In the genomic region with DNA sequence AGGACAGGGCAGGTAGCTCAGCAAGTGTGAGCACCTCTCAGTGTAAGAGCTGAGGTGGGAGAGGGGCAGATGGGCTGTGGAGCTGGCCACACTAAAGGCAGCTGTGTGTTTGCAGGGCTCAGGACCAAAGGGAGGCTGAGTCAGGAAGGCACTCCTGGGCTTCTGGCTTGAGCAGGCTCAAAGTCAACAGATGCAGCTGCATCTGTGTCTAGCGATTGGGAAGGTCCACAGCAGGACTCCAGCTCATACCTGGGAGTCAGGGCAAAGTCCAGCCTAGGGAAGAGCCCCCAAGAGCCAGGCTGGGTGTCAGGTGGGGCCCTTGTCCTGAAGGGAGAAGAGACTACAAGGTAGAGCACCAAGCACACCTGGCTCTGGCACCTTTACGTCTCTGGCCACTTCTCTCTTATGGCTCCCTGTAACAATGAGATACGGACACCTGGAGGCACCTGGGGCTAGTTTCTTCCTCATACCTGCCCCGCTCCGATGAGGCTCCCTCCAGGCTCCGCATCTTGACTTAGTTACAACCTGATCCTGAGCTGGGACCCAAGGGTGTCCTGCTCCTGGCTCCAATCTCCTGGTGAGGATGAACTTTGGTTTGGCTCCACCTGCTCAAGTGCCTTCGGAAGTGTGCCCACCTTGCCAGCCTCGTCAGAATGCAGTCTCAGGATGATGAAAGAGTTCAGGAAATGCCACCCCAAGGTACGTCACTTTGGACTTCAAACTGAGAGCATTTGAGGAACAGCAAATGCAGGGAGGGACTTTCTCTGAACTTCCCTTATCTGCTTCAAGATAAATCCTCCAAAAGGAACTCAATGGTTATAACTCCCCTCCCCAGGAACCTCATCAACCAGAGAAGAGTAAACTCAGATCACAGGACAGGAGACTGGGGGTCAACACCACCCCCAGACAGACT, we compare ENCODE assay signal across 12 cellular contexts. TPM values are rescaled to one million over a fixed set of nuclear protein-coding genes. Genes with fewer than 3 reads are reported as not detected.
DNase-seq lines count a peak whose midpoint lies in the region; ATAC-seq and TF ChIP-seq lines count a peak whose summit lies in the region.
"Had no signal": no experiment of that assay in that cellular context is flagged by ENCODE, and none has a peak within 500 bp of the region (broad histone marks: within the 10 kb centered on the region; RNA-seq: fewer than 3 reads in every experiment).

No MANE protein-coding gene starts in this region.

- H3K9me3 ChIP-seq in Caco-2, result no peaks in the 10 kb centered on the region
- H3K9me3 ChIP-seq in testis, result no peaks in the 10 kb centered on the region

- intact Hi-C loops in Caco-2 (cut with micrococcal nuclease; ENCODE audit: unreplicated experiment), result loop anchor here (1.0 to 2.0 kb wide), 5 partner anchors 19 to 73 kb away; no protein-coding TSS in a partner anchor
- intact Hi-C loops in activated B cell treated with CpG ODN at 0.5 μM for 24 hours (cut with micrococcal nuclease), result no loop called here
- intact Hi-C loops in testis (cut with DNase I; ENCODE audit: low total_unique reads), result no loop called here

- H3K36me3 ChIP-seq in Caco-2 (ENCODE audit: control insufficient read depth, insufficient read depth, low read length), result no peaks in the 10 kb centered on the region
- no peaks in the 10 kb centered on the region for H3K36me3 ChIP-seq in testis (ENCODE audit: low read depth, missing control alignments)

- H3K4me3 Mint-ChIP-seq in Caco-2 (ENCODE audit: unreplicated experiment), result peak overlapping the region; percentile 78
- peak overlapping the region; percentile 5 for H3K4me3 Mint-ChIP-seq in activated B cell treated with CpG ODN at 0.5 μM for 24 hours
- H3K4me3 Mint-ChIP-seq in naive B cell, result peak overlapping the region in 2 of 8 donors; percentile 25 to 45
- H3K4me3 Mint-ChIP-seq in activated CD4-positive, alpha-beta T cell treated with anti-CD3 and anti-CD28 coated beads, Interleukin-2, amount 10 ng/mL, durations not matched to agents 7 days and 5 days, result no peak overlapping the region

- BruUV-seq in Caco-2 (replicated peaks; lab: Mats Ljungman, UMichigan), result TSS peak; percentile 84

- no peaks in the 10 kb centered on the region for H3K27me3 Mint-ChIP-seq in Caco-2 (ENCODE audit: insufficient read depth, unreplicated experiment)
- no peaks in the 10 kb centered on the region for H3K27me3 Mint-ChIP-seq in activated B cell treated with CpG ODN at 0.5 μM for 24 hours
- no peaks in the 10 kb centered on the region for H3K27me3 Mint-ChIP-seq in naive B cell
- H3K27me3 Mint-ChIP-seq in activated CD4-positive, alpha-beta T cell treated with anti-CD3 and anti-CD28 coated beads, Interleukin-2, amount 10 ng/mL, durations not matched to agents 7 days and 5 days, result no peaks in the 10 kb centered on the region

- H3K4me1 Mint-ChIP-seq in Caco-2 (ENCODE audit: low read depth, unreplicated experiment) (peaks cover 48% of the 10 kb centered on the region), activated B cell treated with CpG ODN at 0.5 μM for 24 hours (peaks cover 21% of the 10 kb centered on the region), naive B cell (peaks cover 16 to 32% (median 29%) of the 10 kb centered on the region in 3 donors)
- H3K4me1 Mint-ChIP-seq in activated CD4-positive, alpha-beta T cell treated with anti-CD3 and anti-CD28 coated beads, Interleukin-2, amount 10 ng/mL, durations not matched to agents 7 days and 5 days, result no peaks in the 10 kb centered on the region

- no peaks in the 10 kb centered on the region for H3K27me3 ChIP-seq in Caco-2 (replicated peaks; ENCODE audit: control insufficient read depth, insufficient read depth, low read length)
- H3K27me3 ChIP-seq in testis, result no peaks in the 10 kb centered on the region

- POLR2A ChIA-PET in Caco-2 (lab: Charles Lee), result interaction anchor here (0.7 to 1.4 kb wide), 5 partner anchors 13 to 29 kb away, joined by 3 to 6 read pairs (median 5); a partner anchor contains a TSS
- POLR2A ChIA-PET in activated B cell treated with CpG ODN at 0.5 μM for 24 hours (lab: Charles Lee), result interaction anchor here (0.8 to 1.7 kb wide), 3 partner anchors 28 to 57 kb away, joined by 5 to 8 read pairs (median 5); no protein-coding TSS in a partner anchor
- POLR2A ChIA-PET in activated CD4-positive, alpha-beta T cell treated with anti-CD3 and anti-CD28 coated beads, Interleukin-2, amount 10 ng/mL, durations not matched to agents 7 days and 5 days (lab: Charles Lee), result no interaction called here

- no peak overlapping the region for H3K27ac ChIP-seq in testis

- no peak for TF ChIP-seq POLR2A in testis (IDR thresholded peaks at IDR 0.05)

- peak; percentile 77 to 87 for DNase-seq in Caco-2
- peak; percentile 7 for DNase-seq in NCI-H146 treated with DMSO at 0.1 percent for 48 hours (lab: John Stamatoyannopoulos, UW; ENCODE audit: unreplicated experiment)
- DNase-seq in activated B cell treated with CpG ODN at 0.5 μM for 24 hours, result no peak
- DNase-seq in naive B cell, result peak; percentile 45
- no peak for DNase-seq in activated CD4-positive, alpha-beta T cell treated with anti-CD3 and anti-CD28 coated beads, Interleukin-2, amount 10 ng/mL, durations not matched to agents 7 days and 5 days
- no peak for DNase-seq in T1000 (lab: John Stamatoyannopoulos, UW)
- no peak for DNase-seq in testis
- DNase-seq: activated effector memory CD4-positive, alpha-beta T cell treated with anti-CD3 and anti-CD28 coated beads, Interleukin-2, amount 50 U/mL, for 16 hours; anterior cingulate cortex; NCI-H1092; RPMI8226 had no signal

- H3K9me3 Mint-ChIP-seq in Caco-2 (ENCODE audit: unreplicated experiment) (no peaks in the 10 kb centered on the region), activated B cell treated with CpG ODN at 0.5 μM for 24 hours (no peaks in the 10 kb centered on the region), naive B cell (peaks cover 0 to 2% (median 0%) of the 10 kb centered on the region in 7 donors)
- no peaks in the 10 kb centered on the region for H3K9me3 Mint-ChIP-seq in activated CD4-positive, alpha-beta T cell treated with anti-CD3 and anti-CD28 coated beads, Interleukin-2, amount 10 ng/mL, durations not matched to agents 7 days and 5 days

- ATAC-seq in activated B cell treated with CpG ODN at 0.5 μM for 24 hours (ENCODE audit: low read depth) (peak; percentile 64), naive B cell (ENCODE audit: low read depth in 2 of 2) (peak; percentile 96), GM19467 (IDR thresholded peaks at IDR 0.05; ENCODE audit: unreplicated experiment) (no peak)

- TF ChIP-seq CTCF in Caco-2 (IDR thresholded peaks at IDR 0.05; ENCODE audit: insufficient read depth in 1 of 2, low read depth in 1 of 2, low read length in 1 of 2, severe bottlenecking in 1 of 2, unreplicated experiment in 1 of 2) (no peak), activated B cell treated with CpG ODN at 0.5 μM for 24 hours (IDR thresholded peaks at IDR 0.05) (no peak), testis (IDR thresholded peaks at IDR 0.05) (no peak)

- CTCF ChIA-PET in Caco-2 (lab: Charles Lee) (interaction anchor here (0.6 to 2.8 kb wide), 6 partner anchors 27 to 93 kb away, joined by 3 to 22 read pairs (median 4); no protein-coding TSS in a partner anchor), activated B cell treated with CpG ODN at 0.5 μM for 24 hours (lab: Charles Lee) (no interaction called here)
- CTCF ChIA-PET in activated CD4-positive, alpha-beta T cell treated with anti-CD3 and anti-CD28 coated beads, Interleukin-2, amount 10 ng/mL, durations not matched to agents 7 days and 5 days (lab: Charles Lee), result no interaction called here

- peaks cover 16% of the 10 kb centered on the region for H3K36me3 Mint-ChIP-seq in Caco-2 (ENCODE audit: insufficient read depth, unreplicated experiment)
- peaks cover 10% of the 10 kb centered on the region for H3K36me3 Mint-ChIP-seq in activated B cell treated with CpG ODN at 0.5 μM for 24 hours (ENCODE audit: low read depth)
- peaks cover 4 to 9% of the 10 kb centered on the region in 2 donors for H3K36me3 Mint-ChIP-seq in naive B cell
- H3K36me3 Mint-ChIP-seq in activated CD4-positive, alpha-beta T cell treated with anti-CD3 and anti-CD28 coated beads, Interleukin-2, amount 10 ng/mL, durations not matched to agents 7 days and 5 days (ENCODE audit: low read depth), result no peaks in the 10 kb centered on the region

- peaks cover 55% of the 10 kb centered on the region for H3K4me1 ChIP-seq in Caco-2
- H3K4me1 ChIP-seq in testis, result no peaks in the 10 kb centered on the region

- 81 to 93% methylated on average over 5 to 9 of the region's 9 CpGs for WGBS in testis, 2 donors

- H3K4me3 ChIP-seq in Caco-2 (ENCODE audit: low read depth, low read length) (peak overlapping the region; percentile 17), testis (no peak overlapping the region)

- H3K27ac Mint-ChIP-seq in Caco-2 (ENCODE audit: unreplicated experiment), result peak overlapping the region; percentile 98
- H3K27ac Mint-ChIP-seq in activated B cell treated with CpG ODN at 0.5 μM for 24 hours, result peak overlapping the region; percentile 65
- H3K27ac Mint-ChIP-seq in naive B cell, result peak overlapping the region in 5 of 6 donors; percentile 63 to 93 (median 86)
- H3K27ac Mint-ChIP-seq in activated CD4-positive, alpha-beta T cell treated with anti-CD3 and anti-CD28 coated beads, Interleukin-2, amount 10 ng/mL, durations not matched to agents 7 days and 5 days, result no peak overlapping the region

RNA-seq across cellular contexts. Expression of a gene that starts 21.5 kb away (rescaled TPM):
- total RNA-seq in Caco-2 (2022) (422 and 437 TPM in 2 replicates), activated B cell treated with CpG ODN at 0.5 μM for 24 hours (105 and 117 TPM in 2 replicates), testis (10 to 100 TPM; 36.9 to 38.3 TPM)
- polyA plus RNA-seq in naive B cell (ENCODE audit: low read depth in 6 of 6) (100 to 1,000 TPM in 1 of 6 donors, 10 to 100 TPM in 5; 58.4 to 125 (median 89.7) TPM), testis (ENCODE audit: insufficient read depth, low read depth, low replicate concordance) (19.4 TPM)
- total RNA-seq in activated CD4-positive, alpha-beta T cell treated with anti-CD3 and anti-CD28 coated beads, Interleukin-2, amount 10 ng/mL, durations not matched to agents 7 days and 5 days, result 100 to 1,000 TPM in 1 of 2 experiments, 10 to 100 TPM in 1; 98.0 to 109 TPM

Comparison
In these comparisons a context has a peak if more than half of its experiments do, and no peak if none do; other contexts are left out.
1. DNase-seq: peak in Caco-2 (2 of 2), NCI-H146 treated with DMSO at 0.1 percent for 48 hours (single experiment) and naive B cell (single experiment); none in activated B cell treated with CpG ODN at 0.5 μM for 24 hours (single experiment), activated CD4-positive, alpha-beta T cell treated with anti-CD3 and anti-CD28 coated beads, Interleukin-2, amount 10 ng/mL, durations not matched to agents 7 days and 5 days (single experiment), T1000 (single experiment) and testis (single experiment).